ENCODE assay signal across 8 cellular contexts in the genomic region with DNA sequence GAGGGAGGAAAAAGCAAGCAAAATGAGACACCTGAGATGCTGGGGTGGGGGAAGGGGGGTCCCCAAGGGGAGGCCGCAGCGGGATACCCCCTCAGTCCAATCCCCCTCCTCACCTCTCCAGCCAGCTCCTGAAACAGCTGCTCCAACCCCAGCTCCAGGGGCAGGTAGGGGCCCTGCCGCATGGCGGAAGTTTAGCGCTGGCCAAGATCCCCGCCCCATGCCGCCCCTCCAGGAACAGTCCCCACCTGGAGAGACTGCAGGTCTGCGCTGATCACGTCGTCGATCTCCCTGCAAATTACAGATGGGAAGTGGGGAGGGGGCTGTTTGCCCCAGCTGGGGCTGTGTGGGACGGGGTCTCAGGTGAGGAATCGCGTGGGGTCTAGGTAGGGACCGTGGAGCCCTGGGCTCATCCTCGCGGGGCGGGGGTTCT. TPM values are rescaled to one million over a fixed set of nuclear protein-coding genes. Genes with fewer than 3 reads are reported as not detected.
DNase-seq lines count a peak whose midpoint lies in the region; ATAC-seq, FAIRE-seq and TF ChIP-seq lines count a peak whose summit lies in the region.

No MANE protein-coding gene starts in this region.

- no peaks in the 10 kb centered on the region for H3K9me3 ChIP-seq in CD4-positive, alpha-beta T cell (ENCODE audit: control insufficient read depth, low read length)
- H3K9me3 ChIP-seq in kidney (ENCODE audit: control insufficient read depth in 1 of 2, low read length in 2 of 2) (no peaks in the 10 kb centered on the region), thyroid gland (no peaks in the 10 kb centered on the region)

- H3K27me3 Mint-ChIP-seq in CD4-positive, alpha-beta T cell, result peaks cover 5% of the 10 kb centered on the region
- peaks cover 9% of the 10 kb centered on the region for H3K27me3 Mint-ChIP-seq in activated naive CD8-positive, alpha-beta T cell treated with anti-CD3 and anti-CD28 coated beads for 36 hours

- peak overlapping the region; percentile 83 for H3K27ac Mint-ChIP-seq in CD4-positive, alpha-beta T cell
- H3K27ac Mint-ChIP-seq in activated naive CD8-positive, alpha-beta T cell treated with anti-CD3 and anti-CD28 coated beads for 36 hours, result peak overlapping the region; percentile 44

- H3K9ac ChIP-seq in kidney (ENCODE audit: low read length in 2 of 2), result peak overlapping the region in 1 of 2 donors; percentile 7

- POLR2A ChIA-PET in CD4-positive, alpha-beta T cell (lab: Charles Lee), result interaction anchor here (1.0 to 1.8 kb wide), 4 partner anchors 35 to 195 kb away, joined by 4 to 8 read pairs (median 5); a partner anchor contains a TSS

- intact Hi-C loops in CD4-positive, alpha-beta T cell (cut with DNase I, micrococcal nuclease), result loop anchor here in 1 of 2 experiments (10.0 kb wide), 1 partner anchor 110 kb away; a partner anchor contains a TSS
- intact Hi-C loops in kidney (cut with DNase I) (no loop called here), thyroid gland (cut with DNase I) (no loop called here)

- no peak for TF ChIP-seq POLR2A in thyroid gland (IDR thresholded peaks at IDR 0.05)

- H3K9me3 Mint-ChIP-seq in CD4-positive, alpha-beta T cell, result no peaks in the 10 kb centered on the region
- H3K9me3 Mint-ChIP-seq in activated naive CD8-positive, alpha-beta T cell treated with anti-CD3 and anti-CD28 coated beads for 36 hours, result no peaks in the 10 kb centered on the region

- peaks cover 5 to 10% of the 10 kb centered on the region in 2 donors for H3K4me1 ChIP-seq in kidney (ENCODE audit: control insufficient read depth in 1 of 2, insufficient read depth in 1 of 2, low read depth in 1 of 2, low read length in 2 of 2)
- H3K4me1 ChIP-seq in thyroid gland, result peaks cover 17 to 33% of the 10 kb centered on the region in 2 donors

- no peaks in the 10 kb centered on the region for H3K36me3 Mint-ChIP-seq in CD4-positive, alpha-beta T cell (ENCODE audit: low read depth)
- H3K36me3 Mint-ChIP-seq in activated naive CD8-positive, alpha-beta T cell treated with anti-CD3 and anti-CD28 coated beads for 36 hours, result peaks cover 4% of the 10 kb centered on the region

- H3K27me3 ChIP-seq in CD4-positive, alpha-beta T cell (ENCODE audit: control insufficient read depth, insufficient read depth, low read length), result no peaks in the 10 kb centered on the region
- no peaks in the 10 kb centered on the region for H3K27me3 ChIP-seq in thyroid gland

- peak; percentile 25 for ATAC-seq in CD4-positive, alpha-beta T cell (ENCODE audit: poor library complexity)
- no peak for ATAC-seq in HG03565 (IDR thresholded peaks at IDR 0.05; ENCODE audit: unreplicated experiment)
- no peak for ATAC-seq in GM18870 (IDR thresholded peaks at IDR 0.05; ENCODE audit: unreplicated experiment)

- CTCF ChIA-PET in CD4-positive, alpha-beta T cell (lab: Charles Lee), result interaction anchor here (0.7 to 2.5 kb wide), 4 partner anchors 49 to 195 kb away, joined by 3 to 16 read pairs (median 4); a partner anchor contains a TSS

- no peak for FAIRE-seq in kidney (lab: Jason Lieb, UNC)

- DNase-seq in CD4-positive, alpha-beta T cell, result peak in 3 of 10 experiments; percentile 31 to 43 (median 33)
- DNase-seq in NCI-H146 (lab: John Stamatoyannopoulos, UW), result peak; percentile 60
- peak; percentile 48 for DNase-seq in activated naive CD8-positive, alpha-beta T cell treated with anti-CD3 and anti-CD28 coated beads for 36 hours
- DNase-seq in kidney, result peak; percentile 83
- no peak for DNase-seq in thyroid gland
- DNase-seq in AML-193 (lab: John Stamatoyannopoulos, UW), result no peak

- peaks cover 4 to 10% of the 10 kb centered on the region in 2 donors for H3K36me3 ChIP-seq in kidney (ENCODE audit: control insufficient read depth in 1 of 2, insufficient read depth in 2 of 2, low read length in 2 of 2)
- peaks cover 8 to 11% of the 10 kb centered on the region in 2 donors for H3K36me3 ChIP-seq in thyroid gland

- no peak for TF ChIP-seq CTCF in CD4-positive, alpha-beta T cell (IDR thresholded peaks at IDR 0.05)
- TF ChIP-seq CTCF in kidney (IDR thresholded peaks at IDR 0.05; ENCODE audit: borderline replicate concordance, extremely low read depth, insufficient read depth), result no peak
- TF ChIP-seq CTCF in thyroid gland (IDR thresholded peaks at IDR 0.05), result no peak

- peaks cover 44% of the 10 kb centered on the region for H3K4me1 Mint-ChIP-seq in CD4-positive, alpha-beta T cell (ENCODE audit: low read depth)
- H3K4me1 Mint-ChIP-seq in activated naive CD8-positive, alpha-beta T cell treated with anti-CD3 and anti-CD28 coated beads for 36 hours, result peaks cover 28% of the 10 kb centered on the region

- WGBS in thyroid gland, 2 donors, result 25 to 58% methylated on average over 2 to 4 of the region's 18 CpGs

- H3K4me3 ChIP-seq in kidney (ENCODE audit: low read length in 2 of 2), result peak overlapping the region in 1 of 2 donors; percentile 32
- H3K4me3 ChIP-seq in thyroid gland (replicated peaks in 1 of 3), result no peak overlapping the region

- no peak overlapping the region for H3K27ac ChIP-seq in CD4-positive, alpha-beta T cell (ENCODE audit: low read depth, low read length)
- H3K27ac ChIP-seq in kidney (ENCODE audit: low read depth in 2 of 2, low read length in 2 of 2) (peak overlapping the region; percentile 56 to 79), thyroid gland (peak overlapping the region; percentile 8 to 65 (median 51))

- peak overlapping the region; percentile 83 for H3K4me3 Mint-ChIP-seq in CD4-positive, alpha-beta T cell
- H3K4me3 Mint-ChIP-seq in activated naive CD8-positive, alpha-beta T cell treated with anti-CD3 and anti-CD28 coated beads for 36 hours, result peak overlapping the region; percentile 68

RNA-seq across cellular contexts. Expression of a gene that starts 9.0 kb away (rescaled TPM):
- 1 to 10 TPM; 1.6 to 2.0 TPM for total RNA-seq in CD4-positive, alpha-beta T cell
- total RNA-seq in activated naive CD8-positive, alpha-beta T cell treated with anti-CD3 and anti-CD28 coated beads for 36 hours, result 1 to 10 TPM; 3.8 to 3.9 TPM
- total RNA-seq in kidney, result 31.1 TPM
- 27.1 TPM for polyA plus RNA-seq in kidney (ENCODE audit: insufficient read depth, low read depth, low replicate concordance)
- total RNA-seq in thyroid gland, result 1 to 10 TPM in 2 of 4 donors, not detected in 2; 1.6 to 2.0 TPM

RNA-seq across cellular contexts. Expression of a gene that starts 38.0 kb away (rescaled TPM):
- total RNA-seq in CD4-positive, alpha-beta T cell, result not detected
- not detected for total RNA-seq in activated naive CD8-positive, alpha-beta T cell treated with anti-CD3 and anti-CD28 coated beads for 36 hours
- total RNA-seq in kidney, result 1.3 TPM
- polyA plus RNA-seq in kidney (ENCODE audit: insufficient read depth, low read depth, low replicate concordance), result not detected
- not detected for total RNA-seq in thyroid gland

RNA-seq across cellular contexts. Expression of a gene that starts 53.7 kb away (rescaled TPM):
- total RNA-seq in CD4-positive, alpha-beta T cell, result not detected
- total RNA-seq in activated naive CD8-positive, alpha-beta T cell treated with anti-CD3 and anti-CD28 coated beads for 36 hours, result not detected
- total RNA-seq in kidney (not detected), thyroid gland (not detected)
- 3.7 TPM for polyA plus RNA-seq in kidney (ENCODE audit: insufficient read depth, low read depth, low replicate concordance)

Comparison
In these comparisons a context has a peak if more than half of its experiments do, and no peak if none do; other contexts are left out.
1. DNase-seq: peak in NCI-H146 (single experiment), activated naive CD8-positive, alpha-beta T cell treated with anti-CD3 and anti-CD28 coated beads for 36 hours (single experiment) and kidney (single experiment); none in thyroid gland (0 of 2) and AML-193 (0 of 2).